31 cellular contexts compared by ENCODE assay signal in the genomic region with DNA sequence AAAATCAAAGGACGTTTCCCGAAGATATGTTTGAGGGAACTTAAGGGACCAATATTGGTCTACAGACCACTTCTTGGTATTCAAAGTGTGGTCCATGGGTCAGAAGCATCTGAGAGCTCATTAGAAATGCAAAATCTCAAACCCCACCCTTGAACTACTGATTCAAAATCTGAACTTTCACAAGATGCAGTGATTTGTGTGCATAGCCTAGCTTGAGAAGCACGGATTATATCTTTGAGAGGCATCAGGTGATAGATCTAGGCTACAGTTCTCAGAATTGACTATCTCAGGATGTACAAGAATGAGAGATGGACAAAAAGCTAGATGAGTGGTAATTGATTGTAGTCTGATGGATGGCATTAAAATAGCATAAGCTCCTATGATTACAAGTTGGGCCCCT. TPM values are rescaled to one million over a fixed set of nuclear protein-coding genes. Genes with fewer than 3 reads are reported as not detected.
"Had no signal": no experiment of that assay in that cellular context is flagged by ENCODE, and none has a peak within 500 bp of the region (broad histone marks: within the 10 kb centered on the region; RNA-seq: fewer than 3 reads in every experiment).

No MANE protein-coding gene starts in this region.

- FAIRE-seq: urothelium cell line had no signal

- H3K27ac ChIP-seq: stomach, suprapubic skin, testis, thoracic aorta, thyroid gland, tibial artery, tibial nerve, transverse colon, upper lobe of left lung, upper lobe of right lung, uterus, vagina had no signal

- H3K9me3 ChIP-seq: stomach, suprapubic skin, testis, thoracic aorta, thyroid gland, tibial artery, tibial nerve, transverse colon, upper lobe of left lung, upper lobe of right lung, uterus, vagina had no signal

- DNase-seq: stimulated activated CD4-positive, alpha-beta T cell treated with anti-CD3 and anti-CD28 coated beads, Interleukin-2, amount 100 ng/mL, for 48 hours; stimulated activated CD4-positive, alpha-beta T cell treated with anti-CD3 and anti-CD28 coated beads, Interleukin-4, amount 100 ng/mL, for 1 hour; stimulated activated CD4-positive, alpha-beta T cell treated with anti-CD3 and anti-CD28 coated beads, Interleukin-4, amount 100 ng/mL, for 24 hours; stimulated activated CD4-positive, alpha-beta T cell treated with anti-CD3 and anti-CD28 coated beads, Interleukin-4, amount 100 ng/mL, for 4 hours; stimulated activated CD8-positive, alpha-beta memory T cell treated with anti-CD3 and anti-CD28 coated beads, Interleukin-4, amount 100 ng/mL, for 48 hours; stimulated activated naive B cell treated with anti-CD40 and anti-IgM and Interleukin-4, amounts not matched to agents 10 μg/mL and 1 μg/mL and 100 μg/mL, for 72 hours; stimulated activated naive CD4-positive, alpha-beta T cell; stimulated activated naive CD4-positive, alpha-beta T cell treated with Interleukin-2 at 50 U/mL for 16 hours; stimulated activated naive CD8-positive, alpha-beta T cell treated with anti-CD3 and anti-CD28 coated beads, Interleukin-15, amount 100 ng/mL, for 72 hours; stimulated activated naive CD8-positive, alpha-beta T cell treated with anti-CD3 and anti-CD28 coated beads, Interleukin-15, Interleukin-2, amounts not matched to agents 100 U/mL and 50 U/mL, for 24 hours; stomach; substantia nigra; testis; thyroid gland; tibial artery; transverse colon; trophoblast cell; upper lobe of left lung; upper lobe of right lung; uterus had no signal

- H3K4me1 ChIP-seq: stomach, testis, thyroid gland, tibial nerve, transverse colon, upper lobe of left lung, upper lobe of right lung, uterus, vagina had no signal

- H3K36me3 ChIP-seq: stomach, suprapubic skin, thoracic aorta, thyroid gland, tibial artery, tibial nerve, transverse colon, upper lobe of left lung, upper lobe of right lung, uterus, vagina had no signal

- H3K27me3 ChIP-seq: stomach, suprapubic skin, testis, thyroid gland, tibial artery, tibial nerve, transverse colon, upper lobe of left lung, upper lobe of right lung, uterus, vagina had no signal

- ATAC-seq: stimulated activated effector memory CD8-positive, alpha-beta T cell treated with anti-CD3 and anti-CD28 coated beads, Interleukin-12 subunit alpha, Interleukin-12 subunit beta, amount 100 ng/mL, for 72 hours; stimulated activated memory B cell treated with anti-CD40 and anti-IgM and Interleukin-4, amounts not matched to agents 10 μg/mL and 1 μg/mL and 100 μg/mL, for 72 hours; stimulated activated naive B cell treated with anti-CD40 and anti-IgM and Interleukin-4, amounts not matched to agents 10 μg/mL and 1 μg/mL and 100 μg/mL, for 72 hours; stimulated activated naive CD8-positive, alpha-beta T cell treated with anti-CD3 and anti-CD28 coated beads, Interleukin-15, amount 100 ng/mL, for 72 hours; stimulated activated naive CD8-positive, alpha-beta T cell treated with anti-CD3 and anti-CD28 coated beads, Interleukin-15, Interleukin-2, amounts not matched to agents 100 U/mL and 50 U/mL, for 24 hours; upper lobe of right lung had no signal

- H3K4me3 ChIP-seq: stomach, suprapubic skin, testis, thoracic aorta, thyroid gland, tibial artery, tibial nerve, transverse colon, upper lobe of left lung, upper lobe of right lung, uterus, vagina had no signal

RNA-seq across cellular contexts. Expression of a gene that starts 19.5 kb away (rescaled TPM):
- total RNA-seq: temporal lobe, thoracic aorta, thyroid gland, upper lobe of right lung, ureter, urinary bladder, vagina had no signal

RNA-seq across cellular contexts. Expression of a gene that starts 29.5 kb away (rescaled TPM):
- total RNA-seq: stomach, subcutaneous adipose tissue, temporal lobe, testis, thoracic aorta, thyroid gland, vagina had no signal
- polyA plus RNA-seq: stomach had no signal
